ENCODE assay signal across 1 cellular context in genomic region chr7:82164813-82165212, GRCh38.
TF ChIP-seq lines count a peak whose summit lies in the region.

No MANE protein-coding gene starts in this region.

TF ChIP-seq in GM23338, 12 proteins besides CTCF, POLR2A, EP300 and RAD21 (continued from another document):
- TF ChIP-seq REST (IDR thresholded peaks at IDR 0.05; ENCODE audit: unreplicated experiment) (no peak), NANOG (IDR thresholded peaks at IDR 0.05; ENCODE audit: borderline replicate concordance) (no peak), EZH2 (IDR thresholded peaks at IDR 0.05; ENCODE audit: low read depth, unreplicated experiment) (no peak), ETS1 (IDR thresholded peaks at IDR 0.05) (no peak)
